In genomic region chr16:69397821-69398521, GRCh38 we compare ENCODE assay signal across 9 cellular contexts. TPM values are rescaled to one million over a fixed set of nuclear protein-coding genes. Genes with fewer than 3 reads are reported as not detected.
DNase-seq lines count a peak whose midpoint lies in the region; ATAC-seq, FAIRE-seq and TF ChIP-seq lines count a peak whose summit lies in the region.
"Had no signal": no experiment of that assay in that cellular context is flagged by ENCODE, and none has a peak within 500 bp of the region (broad histone marks: within the 10 kb centered on the region; RNA-seq: fewer than 3 reads in every experiment).

No MANE protein-coding gene starts in this region.

- H3K9me3 ChIP-seq in HUES48 (ENCODE audit: control insufficient read depth, insufficient read depth, low read length) (no peaks in the 10 kb centered on the region), right cardiac atrium (ENCODE audit: control insufficient read depth, low read length) (no peaks in the 10 kb centered on the region), sigmoid colon (no peaks in the 10 kb centered on the region)

- no peaks in the 10 kb centered on the region for H3K27me3 Mint-ChIP-seq in activated T-cell treated with anti-CD3 and anti-CD28 coated beads, Interleukin-2, amount 50 U/mL, for 4 hours (ENCODE audit: low read depth)

- intact Hi-C loops in right cardiac atrium (cut with DNase I), result loop anchor here in 2 of 4 donors (5.0 to 10.0 kb wide), 2 partner anchors 169 to 357 kb away; partner anchors contain the start of genes NOB1 (in 2 of the 2) and NFAT5 (in 1 of the 2)
- intact Hi-C loops in sigmoid colon (cut with DNase I), result loop anchor here (2.0 to 10.0 kb wide), 3 partner anchors 169 to 357 kb away; partner anchors contain the start of gene NOB1

- WGBS in right cardiac atrium, result 20% methylated on average over 6 of the region's 6 CpGs
- 15 to 53% methylated on average over 6 of the region's 6 CpGs for WGBS in sigmoid colon, 2 donors

- no peaks in the 10 kb centered on the region for H3K9me3 Mint-ChIP-seq in activated T-cell treated with anti-CD3 and anti-CD28 coated beads, Interleukin-2, amount 50 U/mL, for 4 hours
- H3K9me3 Mint-ChIP-seq: T-helper 1 cell treated with Interleukin-12 subunit alpha and Interleukin-12 subunit beta and Interleukin-4 antibody, amounts not matched to agents 30 μg/mL and 1 μg/mL, for 36 hours had no signal

- H3K27ac ChIP-seq in HUES48 (ENCODE audit: low read depth, low read length) (peak overlapping the region; percentile 30), right cardiac atrium (ENCODE audit: low read length) (peak overlapping the region; percentile 97), sigmoid colon (peak overlapping the region; percentile 25 to 82 (median 64))

- H3K36me3 ChIP-seq in HUES48 (ENCODE audit: control insufficient read depth, insufficient read depth, low read length) (no peaks in the 10 kb centered on the region), sigmoid colon (no peaks in the 10 kb centered on the region)

- H3K27me3 ChIP-seq in HUES48 (ENCODE audit: control insufficient read depth, insufficient read depth, low read length) (no peaks in the 10 kb centered on the region), right cardiac atrium (ENCODE audit: control insufficient read depth, insufficient read depth) (no peaks in the 10 kb centered on the region), sigmoid colon (no peaks in the 10 kb centered on the region)

- DNase-seq in D721Med (ENCODE audit: insufficient read length, low spot score), result no peak
- peak; percentile 84 for DNase-seq in amniotic epithelial cell (ENCODE audit: low read depth)
- DNase-seq in right cardiac atrium, result no peak
- DNase-seq in sigmoid colon, result no peak
- DNase-seq in activated T-cell treated with anti-CD3 and anti-CD28 coated beads, Interleukin-2, amount 50 U/mL, for 4 hours, result no peak

- no peak for FAIRE-seq in D721Med (lab: Jason Lieb, UNC)

- peaks cover 6% of the 10 kb centered on the region; the same call in 1 of the 2 replicates for H3K4me1 ChIP-seq in HUES48 (ENCODE audit: control insufficient read depth, insufficient read depth, low read length)
- H3K4me1 ChIP-seq in right cardiac atrium (ENCODE audit: control insufficient read depth, insufficient read depth, low read length), result no peaks in the 10 kb centered on the region
- peaks cover 0 to 18% (median 12%) of the 10 kb centered on the region in 4 donors for H3K4me1 ChIP-seq in sigmoid colon

- H3K4me1 Mint-ChIP-seq in activated T-cell treated with anti-CD3 and anti-CD28 coated beads, Interleukin-2, amount 50 U/mL, for 4 hours (ENCODE audit: low read depth), result peaks cover 7% of the 10 kb centered on the region

- no peaks in the 10 kb centered on the region for H3K36me3 Mint-ChIP-seq in activated T-cell treated with anti-CD3 and anti-CD28 coated beads, Interleukin-2, amount 50 U/mL, for 4 hours (ENCODE audit: insufficient read depth)

- H3K4me3 ChIP-seq in HUES48 (ENCODE audit: low read depth, low read length), result no peak overlapping the region
- H3K4me3 ChIP-seq in right cardiac atrium (ENCODE audit: low read length), result no peak overlapping the region
- H3K4me3 ChIP-seq in sigmoid colon, result no peak overlapping the region

- ATAC-seq in right cardiac atrium (peak; percentile 86 to 87), GM18520 (IDR thresholded peaks at IDR 0.05; ENCODE audit: unreplicated experiment) (no peak), HG02571 (IDR thresholded peaks at IDR 0.05; ENCODE audit: unreplicated experiment) (no peak)
- no peak for ATAC-seq in activated T-cell treated with anti-CD3 and anti-CD28 coated beads, Interleukin-2, amount 50 U/mL, for 4 hours

- H3K4me3 Mint-ChIP-seq in activated T-cell treated with anti-CD3 and anti-CD28 coated beads, Interleukin-2, amount 50 U/mL, for 4 hours, result no peak overlapping the region
- H3K4me3 Mint-ChIP-seq: T-helper 1 cell treated with Interleukin-12 subunit alpha and Interleukin-12 subunit beta and Interleukin-4 antibody, amounts not matched to agents 30 μg/mL and 1 μg/mL, for 36 hours had no signal

- no peak for TF ChIP-seq EP300 in sigmoid colon (IDR thresholded peaks at IDR 0.05)

- no peak for TF ChIP-seq POLR2A in sigmoid colon (IDR thresholded peaks at IDR 0.05)

- no peak overlapping the region for H3K9ac ChIP-seq in HUES48 (ENCODE audit: low read depth, low read length)

- TF ChIP-seq CTCF in D721Med (IDR thresholded peaks at IDR 0.05; ENCODE audit: insufficient read depth, missing control alignments), result peak; percentile 67
- TF ChIP-seq CTCF in sigmoid colon (IDR thresholded peaks at IDR 0.05), result peak in 3 of 4 experiments; percentile 30 to 35 (median 35)

RNA-seq across cellular contexts. Expression of gene TERF2, which starts 12.2 kb away (rescaled TPM):
- 10 to 100 TPM; 24.0 to 28.3 (median 26.5) TPM for total RNA-seq in right cardiac atrium
- 11.4 TPM for polyA plus RNA-seq in right cardiac atrium
- total RNA-seq in sigmoid colon, result 10 to 100 TPM; 15.3 to 30.8 (median 21.6) TPM
- 10 to 100 TPM in 2 of 3 donors, 1 to 10 TPM in 1; 7.8 to 22.2 (median 17.1) TPM for polyA plus RNA-seq in sigmoid colon
- 10 to 100 TPM; 46.5 to 53.4 (median 49.0) TPM for total RNA-seq in activated T-cell treated with anti-CD3 and anti-CD28 coated beads, Interleukin-2, amount 50 U/mL, for 4 hours

RNA-seq across cellular contexts. Expression of gene CYB5B, which starts 26.4 kb away (rescaled TPM):
- total RNA-seq in right cardiac atrium, result 10 to 100 TPM; 65.0 to 68.7 (median 65.9) TPM
- 63.9 TPM for polyA plus RNA-seq in right cardiac atrium
- 10 to 100 TPM; 24.4 to 43.8 (median 34.7) TPM for total RNA-seq in sigmoid colon
- polyA plus RNA-seq in sigmoid colon, result 100 to 1,000 TPM; 129 to 196 (median 138) TPM
- total RNA-seq in activated T-cell treated with anti-CD3 and anti-CD28 coated beads, Interleukin-2, amount 50 U/mL, for 4 hours, result 100 to 1,000 TPM; 112 to 124 (median 114) TPM

RNA-seq across cellular contexts. Expression of gene TMED6, which starts 46.4 kb away (rescaled TPM):
- under 1 TPM in 2 of 4 donors, not detected in 2; 0.49 to 0.76 TPM for total RNA-seq in right cardiac atrium
- not detected for polyA plus RNA-seq in right cardiac atrium
- total RNA-seq in sigmoid colon, result not detected
- 1 to 10 TPM in 2 of 3 donors, not detected in 1; 4.2 to 4.6 TPM for polyA plus RNA-seq in sigmoid colon
- total RNA-seq in activated T-cell treated with anti-CD3 and anti-CD28 coated beads, Interleukin-2, amount 50 U/mL, for 4 hours, result 1 to 10 TPM in 2 of 3 donors, under 1 TPM in 1; 0.90 to 1.5 (median 1.1) TPM

RNA-seq across cellular contexts. Expression of gene NIP7, which starts 58.4 kb away (rescaled TPM):
- total RNA-seq in right cardiac atrium (10 to 100 TPM in 1 of 4 donors, 1 to 10 TPM in 3; 6.4 to 14.8 (median 9.1) TPM), sigmoid colon (10 to 100 TPM in 2 of 4 donors, 1 to 10 TPM in 2; 6.9 to 11.4 (median 9.1) TPM)
- polyA plus RNA-seq in right cardiac atrium (6.2 TPM), sigmoid colon (10 to 100 TPM; 16.5 to 23.8 (median 18.6) TPM)
- total RNA-seq in activated T-cell treated with anti-CD3 and anti-CD28 coated beads, Interleukin-2, amount 50 U/mL, for 4 hours, result 100 to 1,000 TPM; 129 to 136 (median 132) TPM

RNA-seq across cellular contexts. Expression of gene COG8, which starts 58.6 kb away (rescaled TPM):
- total RNA-seq in right cardiac atrium (10 to 100 TPM; 21.0 to 24.8 (median 23.5) TPM), sigmoid colon (10 to 100 TPM; 32.2 to 57.6 (median 42.5) TPM)
- polyA plus RNA-seq in right cardiac atrium (15.7 TPM), sigmoid colon (10 to 100 TPM in 2 of 3 donors, 1 to 10 TPM in 1; 9.6 to 26.2 (median 14.8) TPM)
- total RNA-seq in activated T-cell treated with anti-CD3 and anti-CD28 coated beads, Interleukin-2, amount 50 U/mL, for 4 hours, result 10 to 100 TPM; 34.6 to 47.0 (median 43.1) TPM

Comparison
In these comparisons a context has a peak if more than half of its experiments do, and no peak if none do; other contexts are left out.
1. H3K27ac ChIP-seq: peak in every context shown above with its lines; median percentile 97 in right cardiac atrium; 64 in sigmoid colon; 30 in HUES48.
2. ATAC-seq: peak in right cardiac atrium (2 of 2); none in GM18520 (single experiment), activated T-cell treated with anti-CD3 and anti-CD28 coated beads, Interleukin-2, amount 50 U/mL, for 4 hours (0 of 2) and HG02571 (single experiment).